Comparison of ENCODE assay signal across 9 cellular contexts in genomic region chr16:17224859-17225258, GRCh38.
DNase-seq lines count a peak whose midpoint lies in the region; ATAC-seq and TF ChIP-seq lines count a peak whose summit lies in the region.
"Had no signal": no experiment of that assay in that cellular context is flagged by ENCODE, and none has a peak within 500 bp of the region (broad histone marks: within the 10 kb centered on the region; RNA-seq: fewer than 3 reads in every experiment).

No MANE protein-coding gene starts in this region.

- H2AFZ ChIP-seq in ACC112 (ENCODE audit: low read length, unreplicated experiment) (no peak overlapping the region), IMR-90 (replicated peaks; ENCODE audit: low read length, poor library complexity) (no peak overlapping the region)
- H2AFZ ChIP-seq: parathyroid adenoma had no signal

- peaks cover 8% of the 10 kb centered on the region for H3K4me1 Mint-ChIP-seq in activated CD4-positive, alpha-beta memory T cell treated with anti-CD3 and anti-CD28 coated beads, Interleukin-2, amount 10 ng/mL, durations not matched to agents 7 days and 5 days

- dilution Hi-C loops in IMR-90 (cut with HindIII; ENCODE audit: low sequenced_read_pairs, unreplicated experiment) = no loop called here

- H4K8ac ChIP-seq in IMR-90 (ENCODE audit: low read depth in 2 of 2, low read length in 2 of 2) = no peak overlapping the region

- peaks cover 0 to 22% of the 10 kb centered on the region in 2 experiments for H3K79me1 ChIP-seq in IMR-90 (ENCODE audit: low read depth in 1 of 2, low read length in 2 of 2)

- H3K9ac ChIP-seq in IMR-90 (ENCODE audit: low read depth, low read length) = no peak overlapping the region
- H3K9ac ChIP-seq: parathyroid adenoma had no signal

- peaks cover 16% of the 10 kb centered on the region; the same call in 1 of the 2 replicates for H4K20me1 ChIP-seq in IMR-90 (ENCODE audit: insufficient read depth, low read length)

- H3K27me3 ChIP-seq in ACC112 (ENCODE audit: insufficient read depth, low read length) = no peaks in the 10 kb centered on the region
- no peaks in the 10 kb centered on the region for H3K27me3 ChIP-seq in IMR-90 (ENCODE audit: control insufficient read depth, insufficient read depth, low read length)
- H3K27me3 ChIP-seq in upper lobe of left lung = no peaks in the 10 kb centered on the region

- no peak overlapping the region for H3K4me3 ChIP-seq in ACC112 (ENCODE audit: low read depth, low read length)
- H3K4me3 ChIP-seq in IMR-90 (ENCODE audit: insufficient read depth, low read depth, low read length) = no peak overlapping the region
- H3K4me3 ChIP-seq in upper lobe of left lung = no peak overlapping the region

- TF ChIP-seq CTCF in IMR-90 (conservative IDR thresholded peaks at IDR 0.05; ENCODE audit: low read depth, low read length) (no peak), upper lobe of left lung (IDR thresholded peaks at IDR 0.05) (no peak)

- no peak overlapping the region for H3K18ac ChIP-seq in IMR-90 (ENCODE audit: low read depth, low read length)

- H2BK120ac ChIP-seq in IMR-90 (ENCODE audit: low read depth, low read length) = no peak overlapping the region

- H3K9me3 ChIP-seq in IMR-90 (ENCODE audit: control insufficient read depth, insufficient read depth, low read length) (no peaks in the 10 kb centered on the region), upper lobe of left lung (no peaks in the 10 kb centered on the region)

- TF ChIP-seq RAD21 in IMR-90 (IDR thresholded peaks at IDR 0.05; ENCODE audit: low read length) = no peak

- H2BK15ac ChIP-seq in IMR-90 (ENCODE audit: low read depth, low read length) = no peak overlapping the region

- 0% methylated on average over 1 of the region's 4 CpGs; no CpG with 5 or more reads in 1 of the 2 experiments for WGBS in IMR-90 (ENCODE audit: extremely low coverage in 2 of 2, insufficient read length in 1 of 2), 2 experiments
- WGBS in upper lobe of left lung, 2 donors = 15 to 27% methylated on average over 4 of the region's 4 CpGs

- H3K9me1 ChIP-seq in IMR-90 (ENCODE audit: insufficient read depth, low read length) = peaks cover 6% of the 10 kb centered on the region; the same call in 1 of the 2 replicates

- no peak overlapping the region for H2BK20ac ChIP-seq in IMR-90 (ENCODE audit: low read depth, low read length)

- no peak overlapping the region for H3K4ac ChIP-seq in IMR-90 (ENCODE audit: low read depth, low read length)

- DNase-seq in IMR-90 (peak; percentile 82), left colon (peak; percentile 30 to 66), upper lobe of left lung (peak in 1 of 2 donors; percentile 51), NCI-H526 (lab: John Stamatoyannopoulos, UW) (no peak)
- peak; percentile 38 for DNase-seq in activated CD4-positive, alpha-beta memory T cell treated with anti-CD3 and anti-CD28 coated beads, Interleukin-2, amount 10 ng/mL, durations not matched to agents 7 days and 5 days

- no peak overlapping the region for H3K56ac ChIP-seq in IMR-90 (ENCODE audit: extremely low read depth, insufficient read depth, low read length)

- no peak overlapping the region for H3K4me3 Mint-ChIP-seq in activated CD4-positive, alpha-beta memory T cell treated with anti-CD3 and anti-CD28 coated beads, Interleukin-2, amount 10 ng/mL, durations not matched to agents 7 days and 5 days

- POLR2A ChIA-PET in IMR-90 (lab: Charles Lee; ENCODE audit: unreplicated experiment) = no interaction called here
- POLR2A ChIA-PET in activated CD4-positive, alpha-beta memory T cell treated with anti-CD3 and anti-CD28 coated beads, Interleukin-2, amount 10 ng/mL, durations not matched to agents 7 days and 5 days (lab: Charles Lee) = no interaction called here

- CTCF ChIA-PET in IMR-90 (lab: Yijun Ruan, JAX) = no interaction called here
- CTCF ChIA-PET in activated CD4-positive, alpha-beta memory T cell treated with anti-CD3 and anti-CD28 coated beads, Interleukin-2, amount 10 ng/mL, durations not matched to agents 7 days and 5 days (lab: Charles Lee) = interaction anchor here (1.4 kb wide), 1 partner anchor 13 kb away, joined by 3 read pairs; no protein-coding TSS in a partner anchor

- H3K9me3 Mint-ChIP-seq in activated CD4-positive, alpha-beta memory T cell treated with anti-CD3 and anti-CD28 coated beads, Interleukin-2, amount 10 ng/mL, durations not matched to agents 7 days and 5 days = no peaks in the 10 kb centered on the region

- H4K5ac ChIP-seq in IMR-90 (ENCODE audit: low read depth, low read length) = no peak overlapping the region

- H3K36me3 Mint-ChIP-seq in activated CD4-positive, alpha-beta memory T cell treated with anti-CD3 and anti-CD28 coated beads, Interleukin-2, amount 10 ng/mL, durations not matched to agents 7 days and 5 days (ENCODE audit: low read depth) = peaks cover 17% of the 10 kb centered on the region

- no peak overlapping the region for H3K23ac ChIP-seq in IMR-90 (ENCODE audit: low read depth, low read length)

- in situ Hi-C loops in IMR-90 (cut with MboI; ENCODE audit: low sequenced_read_pairs) = loop anchor here (25.0 kb wide), 1 partner anchor 237 kb away; the partner anchor contains the start of gene XYLT1

- no peaks in the 10 kb centered on the region for H3K27me3 Mint-ChIP-seq in activated CD4-positive, alpha-beta memory T cell treated with anti-CD3 and anti-CD28 coated beads, Interleukin-2, amount 10 ng/mL, durations not matched to agents 7 days and 5 days

- no peak for TF ChIP-seq POLR2A in IMR-90 (IDR thresholded peaks at IDR 0.05; ENCODE audit: low read depth, low read length)
- TF ChIP-seq POLR2A in upper lobe of left lung (IDR thresholded peaks at IDR 0.05) = no peak

- H3K14ac ChIP-seq in IMR-90 (replicated peaks; ENCODE audit: low read depth, low read length) = no peak overlapping the region

- peak in 1 of 4 donors; percentile 18 for TF ChIP-seq EP300 in upper lobe of left lung (IDR thresholded peaks at IDR 0.05)

- peaks cover 5% of the 10 kb centered on the region for H3K79me2 ChIP-seq in ACC112 (ENCODE audit: control insufficient read depth, insufficient read depth, low read length, unreplicated experiment)
- H3K79me2 ChIP-seq: parathyroid adenoma had no signal

- peaks cover 19% of the 10 kb centered on the region for H3K4me1 ChIP-seq in ACC112 (ENCODE audit: control insufficient read depth, insufficient read depth, low read length, unreplicated experiment)
- H3K4me1 ChIP-seq in IMR-90 (ENCODE audit: control insufficient read depth, insufficient read depth, low read length) = peaks cover 4% of the 10 kb centered on the region; the same call in 1 of the 2 replicates
- peaks cover 8 to 17% (median 10%) of the 10 kb centered on the region in 4 donors for H3K4me1 ChIP-seq in upper lobe of left lung

- no peak overlapping the region for H2AK9ac ChIP-seq in IMR-90 (replicated peaks; ENCODE audit: low read depth, low read length, poor library complexity)

- H2AK5ac ChIP-seq in IMR-90 (ENCODE audit: low read depth, low read length) = 0 out of 2 replicates have a peak overlapping the region, but pooled peaks have one; percentile 20

- ATAC-seq in IMR-90 (ENCODE audit: low read depth) = peak; percentile 83
- peak; percentile 68 for ATAC-seq in left colon
- peak; percentile 44 to 70 for ATAC-seq in upper lobe of left lung (ENCODE audit: low FRiP score in 2 of 2)
- no peak for ATAC-seq in GM21381 (IDR thresholded peaks at IDR 0.05; ENCODE audit: unreplicated experiment)
- ATAC-seq in HG03139 (IDR thresholded peaks at IDR 0.05; ENCODE audit: unreplicated experiment) = no peak

- H2BK5ac ChIP-seq in IMR-90 (ENCODE audit: low read depth, low read length, poor library complexity, severe bottlenecking) = peak overlapping the region; percentile 21

- H3K27ac ChIP-seq in ACC112 (ENCODE audit: low read depth, low read length) (peak overlapping the region; percentile 22), IMR-90 (ENCODE audit: insufficient read depth, low read length) (no peak overlapping the region), upper lobe of left lung (no peak overlapping the region)
- H3K27ac ChIP-seq: parathyroid adenoma had no signal

- no TSS peak for BruUV-seq in IMR-90 (replicated peaks; lab: Mats Ljungman, UMichigan)

- no peak overlapping the region for H3K4me2 ChIP-seq in IMR-90 (ENCODE audit: low read depth, low read length)

- H3K36me3 ChIP-seq in ACC112 (ENCODE audit: insufficient read depth, low read length) (no peaks in the 10 kb centered on the region), IMR-90 (ENCODE audit: control insufficient read depth, insufficient read depth, low read length) (no peaks in the 10 kb centered on the region), upper lobe of left lung (no peaks in the 10 kb centered on the region)

- H3K27ac Mint-ChIP-seq in activated CD4-positive, alpha-beta memory T cell treated with anti-CD3 and anti-CD28 coated beads, Interleukin-2, amount 10 ng/mL, durations not matched to agents 7 days and 5 days = no peak overlapping the region

- intact Hi-C loops in IMR-90 (cut with micrococcal nuclease) (loop anchor here (2.0 to 5.0 kb wide), 2 partner anchors 20 to 242 kb away; no protein-coding TSS in a partner anchor), left colon (cut with DNase I, micrococcal nuclease) (no loop called here)

- H4K91ac ChIP-seq in IMR-90 (ENCODE audit: insufficient read depth, low read depth, low read length) = no peak overlapping the region

TF ChIP-seq in IMR-90, 13 proteins besides CTCF, POLR2A, EP300 and RAD21:
- TF ChIP-seq CEBPB (IDR thresholded peaks at IDR 0.05; ENCODE audit: low read depth, low read length) (peak; percentile 95), MAFK (IDR thresholded peaks at IDR 0.05; ENCODE audit: low read depth, low read length) (no peak), CHD1 (IDR thresholded peaks at IDR 0.05; ENCODE audit: low read depth, low read length) (no peak), BHLHE40 (IDR thresholded peaks at IDR 0.05; ENCODE audit: low read depth, low read length) (no peak)
TF ChIP-seq in IMR-90: peak in this region for 1.

Comparison
In these comparisons a context has a peak if more than half of its experiments do, and no peak if none do; other contexts are left out.
1. ATAC-seq: peak in IMR-90 (single experiment), left colon (single experiment) and upper lobe of left lung (2 of 2); none in GM21381 (single experiment) and HG03139 (single experiment).
2. DNase-seq: peak in IMR-90 (single experiment), activated CD4-positive, alpha-beta memory T cell treated with anti-CD3 and anti-CD28 coated beads, Interleukin-2, amount 10 ng/mL, durations not matched to agents 7 days and 5 days (single experiment) and left colon (2 of 2); none in NCI-H526 (0 of 2).